14 cellular contexts compared by ENCODE assay signal in genomic region chr12:110042260-110042659, GRCh38. TPM values are rescaled to one million over a fixed set of nuclear protein-coding genes. Genes with fewer than 3 reads are reported as not detected.
DNase-seq lines count a peak whose midpoint lies in the region; ATAC-seq, FAIRE-seq and TF ChIP-seq lines count a peak whose summit lies in the region.
"Had no signal": no experiment of that assay in that cellular context is flagged by ENCODE, and none has a peak within 500 bp of the region (broad histone marks: within the 10 kb centered on the region; RNA-seq: fewer than 3 reads in every experiment).

No MANE protein-coding gene starts in this region.

- H3K36me3 Mint-ChIP-seq in stimulated activated naive CD8-positive, alpha-beta T cell treated with anti-CD3 and anti-CD28 coated beads, Interleukin-15, Interleukin-2, amounts not matched to agents 100 ng/mL and 50 ng/mL, for 24 hours (ENCODE audit: low read depth): peaks cover 42% of the 10 kb centered on the region
- peaks cover 42% of the 10 kb centered on the region for H3K36me3 Mint-ChIP-seq in activated T-helper 1 cell treated with anti-CD3 and anti-CD28 coated beads, Interleukin-12 subunit alpha, Interleukin-12 subunit beta, Interleukin-2, Interleukin-4 antibody, amounts not matched to agents 30 ng/mL and 10 ng/mL and 1 ng/mL, durations not matched to agents 14 hours and 24 hours and 36 hours (ENCODE audit: low read depth)

- H3K27me3 ChIP-seq in brain microvascular endothelial cell (replicated peaks): no peaks in the 10 kb centered on the region
- H3K27me3 ChIP-seq: vagina had no signal

- in situ Hi-C loops in brain microvascular endothelial cell (cut with HindIII; ENCODE audit: low pct_ligation_motif_present, low sequenced_read_pairs): no loop called here

- no peaks in the 10 kb centered on the region for H3K9me3 Mint-ChIP-seq in stimulated activated naive CD8-positive, alpha-beta T cell treated with anti-CD3 and anti-CD28 coated beads, Interleukin-15, Interleukin-2, amounts not matched to agents 100 ng/mL and 50 ng/mL, for 24 hours
- no peaks in the 10 kb centered on the region for H3K9me3 Mint-ChIP-seq in stimulated activated naive CD8-positive, alpha-beta T cell treated with anti-CD3 and anti-CD28 coated beads, Interleukin-15, amount 100 ng/mL, for 72 hours
- H3K9me3 Mint-ChIP-seq in activated T-helper 1 cell treated with anti-CD3 and anti-CD28 coated beads, Interleukin-12 subunit alpha, Interleukin-12 subunit beta, Interleukin-2, Interleukin-4 antibody, amounts not matched to agents 30 ng/mL and 10 ng/mL and 1 ng/mL, durations not matched to agents 14 hours and 24 hours and 36 hours: no peaks in the 10 kb centered on the region
- H3K9me3 Mint-ChIP-seq: activated naive CD8-positive, alpha-beta T cell treated with anti-CD3 and anti-CD28 coated beads, Interleukin-2, amount 10 ng/mL, durations not matched to agents 7 days and 5 days; CD14-positive monocyte had no signal

- H3K27ac Mint-ChIP-seq in stimulated activated naive CD8-positive, alpha-beta T cell treated with anti-CD3 and anti-CD28 coated beads, Interleukin-15, Interleukin-2, amounts not matched to agents 100 ng/mL and 50 ng/mL, for 24 hours: peak overlapping the region; percentile 77
- H3K27ac Mint-ChIP-seq in stimulated activated naive CD8-positive, alpha-beta T cell treated with anti-CD3 and anti-CD28 coated beads, Interleukin-15, amount 100 ng/mL, for 72 hours: no peak overlapping the region
- H3K27ac Mint-ChIP-seq in activated T-helper 1 cell treated with anti-CD3 and anti-CD28 coated beads, Interleukin-12 subunit alpha, Interleukin-12 subunit beta, Interleukin-2, Interleukin-4 antibody, amounts not matched to agents 30 ng/mL and 10 ng/mL and 1 ng/mL, durations not matched to agents 14 hours and 24 hours and 36 hours: peak overlapping the region; percentile 36

- H3K27me3 Mint-ChIP-seq in stimulated activated naive CD8-positive, alpha-beta T cell treated with anti-CD3 and anti-CD28 coated beads, Interleukin-15, Interleukin-2, amounts not matched to agents 100 ng/mL and 50 ng/mL, for 24 hours: no peaks in the 10 kb centered on the region
- H3K27me3 Mint-ChIP-seq in stimulated activated naive CD8-positive, alpha-beta T cell treated with anti-CD3 and anti-CD28 coated beads, Interleukin-15, amount 100 ng/mL, for 72 hours: no peaks in the 10 kb centered on the region
- H3K27me3 Mint-ChIP-seq in activated T-helper 1 cell treated with anti-CD3 and anti-CD28 coated beads, Interleukin-12 subunit alpha, Interleukin-12 subunit beta, Interleukin-2, Interleukin-4 antibody, amounts not matched to agents 30 ng/mL and 10 ng/mL and 1 ng/mL, durations not matched to agents 14 hours and 24 hours and 36 hours (ENCODE audit: insufficient read depth): no peaks in the 10 kb centered on the region
- H3K27me3 Mint-ChIP-seq: activated naive CD8-positive, alpha-beta T cell treated with anti-CD3 and anti-CD28 coated beads, Interleukin-2, amount 10 ng/mL, durations not matched to agents 7 days and 5 days had no signal

- no peak overlapping the region for H3K4me3 ChIP-seq in brain microvascular endothelial cell (ENCODE audit: low read depth, low read length)
- H3K4me3 ChIP-seq: vagina had no signal

- no peak for ATAC-seq in stimulated activated naive CD8-positive, alpha-beta T cell treated with anti-CD3 and anti-CD28 coated beads, Interleukin-15, amount 100 ng/mL, for 72 hours
- ATAC-seq in left lobe of liver: peak; percentile 84
- ATAC-seq in GM18861 (IDR thresholded peaks at IDR 0.05; ENCODE audit: unreplicated experiment): no peak
- no peak for ATAC-seq in GM21515 (IDR thresholded peaks at IDR 0.05; ENCODE audit: unreplicated experiment)
- ATAC-seq: Panc1 had no signal

- FAIRE-seq in RCC 7860 (lab: Jason Lieb, UNC): no peak
- FAIRE-seq: endothelial cell of umbilical vein had no signal

- peaks cover 12% of the 10 kb centered on the region for H3K36me3 ChIP-seq in brain microvascular endothelial cell (replicated peaks)

- peaks cover 59% of the 10 kb centered on the region for H3K4me1 Mint-ChIP-seq in stimulated activated naive CD8-positive, alpha-beta T cell treated with anti-CD3 and anti-CD28 coated beads, Interleukin-15, Interleukin-2, amounts not matched to agents 100 ng/mL and 50 ng/mL, for 24 hours (ENCODE audit: low read depth)
- H3K4me1 Mint-ChIP-seq in stimulated activated naive CD8-positive, alpha-beta T cell treated with anti-CD3 and anti-CD28 coated beads, Interleukin-15, amount 100 ng/mL, for 72 hours: peaks cover 51% of the 10 kb centered on the region
- H3K4me1 Mint-ChIP-seq in activated T-helper 1 cell treated with anti-CD3 and anti-CD28 coated beads, Interleukin-12 subunit alpha, Interleukin-12 subunit beta, Interleukin-2, Interleukin-4 antibody, amounts not matched to agents 30 ng/mL and 10 ng/mL and 1 ng/mL, durations not matched to agents 14 hours and 24 hours and 36 hours (ENCODE audit: low read depth): peaks cover 55% of the 10 kb centered on the region

- no peak overlapping the region for H3K27ac ChIP-seq in brain microvascular endothelial cell
- H3K27ac ChIP-seq: vagina had no signal

- intact Hi-C loops in activated T-helper 1 cell treated with anti-CD3 and anti-CD28 coated beads, Interleukin-12 subunit alpha, Interleukin-12 subunit beta, Interleukin-2, Interleukin-4 antibody, amounts not matched to agents 30 ng/mL and 10 ng/mL and 1 ng/mL, durations not matched to agents 14 hours and 24 hours and 36 hours (cut with micrococcal nuclease): loop anchor here (2.0 kb wide), 1 partner anchor 19 kb away; no protein-coding TSS in a partner anchor

- H3K4me3 Mint-ChIP-seq in stimulated activated naive CD8-positive, alpha-beta T cell treated with anti-CD3 and anti-CD28 coated beads, Interleukin-15, Interleukin-2, amounts not matched to agents 100 ng/mL and 50 ng/mL, for 24 hours: no peak overlapping the region
- no peak overlapping the region for H3K4me3 Mint-ChIP-seq in stimulated activated naive CD8-positive, alpha-beta T cell treated with anti-CD3 and anti-CD28 coated beads, Interleukin-15, amount 100 ng/mL, for 72 hours
- H3K4me3 Mint-ChIP-seq in activated T-helper 1 cell treated with anti-CD3 and anti-CD28 coated beads, Interleukin-12 subunit alpha, Interleukin-12 subunit beta, Interleukin-2, Interleukin-4 antibody, amounts not matched to agents 30 ng/mL and 10 ng/mL and 1 ng/mL, durations not matched to agents 14 hours and 24 hours and 36 hours: no peak overlapping the region
- H3K4me3 Mint-ChIP-seq: activated naive CD8-positive, alpha-beta T cell treated with anti-CD3 and anti-CD28 coated beads, Interleukin-2, amount 10 ng/mL, durations not matched to agents 7 days and 5 days; CD14-positive monocyte had no signal

- no peak for TF ChIP-seq CTCF in brain microvascular endothelial cell (IDR thresholded peaks at IDR 0.05; ENCODE audit: low read depth, low read length, missing control alignments)

- no peak for DNase-seq in stimulated activated naive CD8-positive, alpha-beta T cell treated with anti-CD3 and anti-CD28 coated beads, Interleukin-15, amount 100 ng/mL, for 72 hours
- no peak for DNase-seq in activated T-helper 1 cell treated with anti-CD3 and anti-CD28 coated beads, Interleukin-12 subunit alpha, Interleukin-12 subunit beta, Interleukin-2, Interleukin-4 antibody, amounts not matched to agents 30 ng/mL and 10 ng/mL and 1 ng/mL, durations not matched to agents 14 hours and 24 hours and 36 hours (ENCODE audit: low spot score)
- DNase-seq in left lobe of liver (ENCODE audit: low spot score) (peak; percentile 79), RCC 7860 (ENCODE audit: low spot score) (no peak), brain microvascular endothelial cell (no peak)
- DNase-seq: activated naive CD8-positive, alpha-beta T cell treated with anti-CD3 and anti-CD28 coated beads, Interleukin-2, amount 10 ng/mL, durations not matched to agents 7 days and 5 days; occipital lobe had no signal

RNA-seq across cellular contexts. Expression of gene C12orf76, which starts 6.1 kb away (rescaled TPM):
- total RNA-seq in activated T-helper 1 cell treated with anti-CD3 and anti-CD28 coated beads, Interleukin-12 subunit alpha, Interleukin-12 subunit beta, Interleukin-2, Interleukin-4 antibody, amounts not matched to agents 30 ng/mL and 10 ng/mL and 1 ng/mL, durations not matched to agents 14 hours and 24 hours and 36 hours: 20.3 and 20.8 TPM in 2 replicates
- total RNA-seq in left lobe of liver: 6.7 TPM

RNA-seq across cellular contexts. Expression of gene ANKRD13A, which starts 43.0 kb away (rescaled TPM):
- 60.4 and 62.4 TPM in 2 replicates for total RNA-seq in activated T-helper 1 cell treated with anti-CD3 and anti-CD28 coated beads, Interleukin-12 subunit alpha, Interleukin-12 subunit beta, Interleukin-2, Interleukin-4 antibody, amounts not matched to agents 30 ng/mL and 10 ng/mL and 1 ng/mL, durations not matched to agents 14 hours and 24 hours and 36 hours
- 16.6 TPM for total RNA-seq in left lobe of liver

RNA-seq across cellular contexts. Expression of gene GIT2, which starts 46.1 kb away (rescaled TPM):
- total RNA-seq in activated T-helper 1 cell treated with anti-CD3 and anti-CD28 coated beads, Interleukin-12 subunit alpha, Interleukin-12 subunit beta, Interleukin-2, Interleukin-4 antibody, amounts not matched to agents 30 ng/mL and 10 ng/mL and 1 ng/mL, durations not matched to agents 14 hours and 24 hours and 36 hours: 86.2 and 87.5 TPM in 2 replicates
- 15.5 TPM for total RNA-seq in left lobe of liver

Comparison
In these comparisons a context has a peak if more than half of its experiments do, and no peak if none do; other contexts are left out.
1. H3K27ac Mint-ChIP-seq: peak in stimulated activated naive CD8-positive, alpha-beta T cell treated with anti-CD3 and anti-CD28 coated beads, Interleukin-15, Interleukin-2, amounts not matched to agents 100 ng/mL and 50 ng/mL, for 24 hours (single experiment) and activated T-helper 1 cell treated with anti-CD3 and anti-CD28 coated beads, Interleukin-12 subunit alpha, Interleukin-12 subunit beta, Interleukin-2, Interleukin-4 antibody, amounts not matched to agents 30 ng/mL and 10 ng/mL and 1 ng/mL, durations not matched to agents 14 hours and 24 hours and 36 hours (single experiment); none in stimulated activated naive CD8-positive, alpha-beta T cell treated with anti-CD3 and anti-CD28 coated beads, Interleukin-15, amount 100 ng/mL, for 72 hours (0 of 2).